15 cellular contexts compared by ENCODE assay signal in the genomic region with DNA sequence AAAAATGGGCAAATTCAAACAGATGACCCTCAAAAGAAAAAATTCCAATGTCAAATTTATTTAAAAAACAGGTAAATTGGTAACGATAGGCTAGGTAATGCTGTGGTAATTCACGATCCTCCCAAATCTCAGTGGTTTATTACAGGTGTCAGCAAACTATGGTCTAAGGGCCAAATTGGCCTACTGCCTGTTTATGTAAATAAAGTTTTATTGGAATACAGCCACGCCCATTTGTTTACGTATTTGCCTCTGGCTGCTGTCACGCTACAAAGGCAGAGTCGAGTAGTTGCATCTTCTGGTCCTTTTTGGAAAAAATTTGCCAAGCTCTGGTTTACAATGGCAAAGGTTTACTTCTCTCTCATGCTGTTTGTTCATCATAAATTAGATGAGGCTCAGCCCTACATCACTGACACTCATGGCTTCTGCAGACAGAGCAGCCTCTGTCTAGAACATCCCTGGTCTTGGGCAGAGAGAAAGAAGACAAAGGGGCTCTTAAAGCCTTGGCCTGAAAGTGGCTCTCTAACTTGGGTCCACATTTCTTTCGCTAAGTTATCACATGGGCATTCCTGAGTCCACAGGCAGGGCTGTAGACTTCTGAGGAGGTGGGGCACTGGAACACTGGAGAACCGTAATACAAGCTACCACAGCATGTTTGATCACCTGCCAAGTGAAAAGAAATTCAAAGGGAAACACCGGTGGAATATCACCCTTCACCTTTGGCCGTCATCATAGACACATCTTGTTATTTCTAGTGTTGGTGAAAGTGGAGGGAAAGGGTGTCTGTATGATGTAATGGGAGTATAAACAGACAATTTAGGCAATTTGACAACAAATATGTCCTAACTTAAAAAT. TPM values are rescaled to one million over a fixed set of nuclear protein-coding genes. Genes with fewer than 3 reads are reported as not detected.
DNase-seq lines count a peak whose midpoint lies in the region; ATAC-seq, FAIRE-seq and TF ChIP-seq lines count a peak whose summit lies in the region.
"Had no signal": no experiment of that assay in that cellular context is flagged by ENCODE, and none has a peak within 500 bp of the region (broad histone marks: within the 10 kb centered on the region; RNA-seq: fewer than 3 reads in every experiment).

No MANE protein-coding gene starts in this region.

- no peak overlapping the region for H3K27ac ChIP-seq in CD4-positive, alpha-beta T cell (ENCODE audit: low read depth, low read length)
- H3K27ac ChIP-seq: C4-2B, right atrium auricular region had no signal

- no peaks in the 10 kb centered on the region for H3K27me3 Mint-ChIP-seq in CD4-positive, alpha-beta T cell
- no peaks in the 10 kb centered on the region for H3K27me3 Mint-ChIP-seq in activated CD4-positive, alpha-beta memory T cell treated with anti-CD3 and anti-CD28 coated beads, Interleukin-2, amount 10 ng/mL, durations not matched to agents 7 days and 5 days
- H3K27me3 Mint-ChIP-seq: activated CD8-positive, alpha-beta T cell treated with anti-CD3 and anti-CD28 coated beads for 36 hours; IgD-negative memory B cell had no signal

- H3K27me3 ChIP-seq in CD4-positive, alpha-beta T cell (ENCODE audit: control insufficient read depth, insufficient read depth, low read length) = no peaks in the 10 kb centered on the region
- H3K27me3 ChIP-seq: right atrium auricular region had no signal

- H3K36me3 ChIP-seq in mucosa of descending colon (ENCODE audit: low read depth) = no peaks in the 10 kb centered on the region

- in situ Hi-C loops in astrocyte of the cerebellum (cut with HindIII; ENCODE audit: low sequenced_read_pairs) = no loop called here

- H3K36me3 Mint-ChIP-seq in CD4-positive, alpha-beta T cell (ENCODE audit: low read depth) = peaks cover 97% of the 10 kb centered on the region
- peaks cover 91% of the 10 kb centered on the region for H3K36me3 Mint-ChIP-seq in activated CD4-positive, alpha-beta memory T cell treated with anti-CD3 and anti-CD28 coated beads, Interleukin-2, amount 10 ng/mL, durations not matched to agents 7 days and 5 days (ENCODE audit: low read depth)

- peaks cover 3% of the 10 kb centered on the region for H3K9me3 Mint-ChIP-seq in CD4-positive, alpha-beta T cell
- H3K9me3 Mint-ChIP-seq in activated CD4-positive, alpha-beta memory T cell treated with anti-CD3 and anti-CD28 coated beads, Interleukin-2, amount 10 ng/mL, durations not matched to agents 7 days and 5 days = peaks cover 6% of the 10 kb centered on the region
- H3K9me3 Mint-ChIP-seq: activated CD8-positive, alpha-beta T cell treated with anti-CD3 and anti-CD28 coated beads for 36 hours; IgD-negative memory B cell had no signal

- ATAC-seq in CD4-positive, alpha-beta T cell (ENCODE audit: poor library complexity) = no peak
- ATAC-seq in mucosa of descending colon (peak; percentile 48), left ventricle myocardium superior (no peak)
- no peak for ATAC-seq in stimulated activated naive CD8-positive, alpha-beta T cell treated with anti-CD3 and anti-CD28 coated beads, Interleukin-15, Interleukin-2, amounts not matched to agents 100 U/mL and 50 U/mL, for 24 hours
- ATAC-seq: activated CD8-positive, alpha-beta T cell treated with anti-CD3 and anti-CD28 coated beads for 36 hours had no signal

- intact Hi-C loops in CD4-positive, alpha-beta T cell (cut with DNase I, micrococcal nuclease) = no loop called here
- intact Hi-C loops in mucosa of descending colon (cut with DNase I, micrococcal nuclease) (no loop called here), left ventricle myocardium superior (cut with micrococcal nuclease) (no loop called here)

- H3K4me3 ChIP-seq in astrocyte of the cerebellum (ENCODE audit: low read depth, low read length) (no peak overlapping the region), mucosa of descending colon (no peak overlapping the region)
- H3K4me3 ChIP-seq: right atrium auricular region had no signal

- no peak for DNase-seq in CD4-positive, alpha-beta T cell
- DNase-seq in NCI-H1092 (lab: John Stamatoyannopoulos, UW) = peak; percentile 39
- peak; percentile 15 for DNase-seq in astrocyte of the cerebellum (ENCODE audit: low read depth)
- no peak for DNase-seq in mucosa of descending colon
- DNase-seq in GM12892 (ENCODE audit: insufficient read length) = no peak
- DNase-seq in left ventricle myocardium superior = no peak
- no peak for DNase-seq in stimulated activated naive CD8-positive, alpha-beta T cell treated with anti-CD3 and anti-CD28 coated beads, Interleukin-15, Interleukin-2, amounts not matched to agents 100 U/mL and 50 U/mL, for 24 hours
- no peak for DNase-seq in activated CD4-positive, alpha-beta memory T cell treated with anti-CD3 and anti-CD28 coated beads, Interleukin-2, amount 10 ng/mL, durations not matched to agents 7 days and 5 days
- DNase-seq: activated CD8-positive, alpha-beta T cell treated with anti-CD3 and anti-CD28 coated beads for 36 hours; activated naive CD4-positive, alpha-beta T cell treated with Interleukin-2 at 50 U/mL for 16 hours; erythroblast; T-helper 2 cell had no signal

- peaks cover 9% of the 10 kb centered on the region for H3K4me1 Mint-ChIP-seq in CD4-positive, alpha-beta T cell (ENCODE audit: low read depth)
- no peaks in the 10 kb centered on the region for H3K4me1 Mint-ChIP-seq in activated CD4-positive, alpha-beta memory T cell treated with anti-CD3 and anti-CD28 coated beads, Interleukin-2, amount 10 ng/mL, durations not matched to agents 7 days and 5 days

- CTCF ChIA-PET in CD4-positive, alpha-beta T cell (lab: Charles Lee) = interaction anchor here (0.9 kb wide), 1 partner anchor 9 kb away, joined by 3 read pairs; no protein-coding TSS in a partner anchor
- CTCF ChIA-PET in activated CD4-positive, alpha-beta memory T cell treated with anti-CD3 and anti-CD28 coated beads, Interleukin-2, amount 10 ng/mL, durations not matched to agents 7 days and 5 days (lab: Charles Lee) = no interaction called here

- peak overlapping the region; percentile 24 for H3K27ac Mint-ChIP-seq in CD4-positive, alpha-beta T cell
- H3K27ac Mint-ChIP-seq in activated CD4-positive, alpha-beta memory T cell treated with anti-CD3 and anti-CD28 coated beads, Interleukin-2, amount 10 ng/mL, durations not matched to agents 7 days and 5 days = no peak overlapping the region

- H3K4me3 Mint-ChIP-seq in CD4-positive, alpha-beta T cell = no peak overlapping the region
- H3K4me3 Mint-ChIP-seq in activated CD4-positive, alpha-beta memory T cell treated with anti-CD3 and anti-CD28 coated beads, Interleukin-2, amount 10 ng/mL, durations not matched to agents 7 days and 5 days = no peak overlapping the region
- H3K4me3 Mint-ChIP-seq: activated CD8-positive, alpha-beta T cell treated with anti-CD3 and anti-CD28 coated beads for 36 hours; IgD-negative memory B cell had no signal

- POLR2A ChIA-PET in CD4-positive, alpha-beta T cell (lab: Charles Lee) = no interaction called here
- POLR2A ChIA-PET in activated CD4-positive, alpha-beta memory T cell treated with anti-CD3 and anti-CD28 coated beads, Interleukin-2, amount 10 ng/mL, durations not matched to agents 7 days and 5 days (lab: Charles Lee) = no interaction called here

- no peaks in the 10 kb centered on the region for H3K4me1 ChIP-seq in mucosa of descending colon (ENCODE audit: low read depth)
- H3K4me1 ChIP-seq: right atrium auricular region had no signal

- TF ChIP-seq POLR2A in GM12892 (IDR thresholded peaks at IDR 0.05; ENCODE audit: low read depth, low read length) = no peak

- H3K9me3 ChIP-seq in CD4-positive, alpha-beta T cell (ENCODE audit: control insufficient read depth, low read length) = no peaks in the 10 kb centered on the region
- H3K9me3 ChIP-seq in mucosa of descending colon = no peaks in the 10 kb centered on the region
- H3K9me3 ChIP-seq: right atrium auricular region had no signal

- FAIRE-seq in GM12892 (lab: Jason Lieb, UNC) = no peak

- TF ChIP-seq CTCF in CD4-positive, alpha-beta T cell (IDR thresholded peaks at IDR 0.05) = no peak
- TF ChIP-seq CTCF in astrocyte of the cerebellum (IDR thresholded peaks at IDR 0.05; ENCODE audit: low read depth, low read length, missing control alignments) (no peak), mucosa of descending colon (IDR thresholded peaks at IDR 0.05) (no peak)

RNA-seq across cellular contexts. Expression of gene SP110, which starts 34.8 kb away (rescaled TPM):
- 10 to 100 TPM; 59.4 to 63.7 TPM for total RNA-seq in CD4-positive, alpha-beta T cell
- total RNA-seq in mucosa of descending colon = 10 to 100 TPM; 17.4 to 23.0 (median 22.9) TPM
- polyA plus RNA-seq in GM12892 (2012; ENCODE audit: missing spikeins) = 72.4 TPM
- total RNA-seq in left ventricle myocardium superior = 10.6 TPM
- 100 to 1,000 TPM; 125 to 128 TPM for total RNA-seq in activated CD4-positive, alpha-beta memory T cell treated with anti-CD3 and anti-CD28 coated beads, Interleukin-2, amount 10 ng/mL, durations not matched to agents 7 days and 5 days

RNA-seq across cellular contexts. Expression of gene SP140, which starts 40.6 kb away (rescaled TPM):
- 10 to 100 TPM; 51.2 to 55.1 TPM for total RNA-seq in CD4-positive, alpha-beta T cell
- total RNA-seq in mucosa of descending colon (1 to 10 TPM; 3.1 to 4.9 (median 3.7) TPM), left ventricle myocardium superior (0.47 TPM)
- polyA plus RNA-seq in GM12892 (2012; ENCODE audit: missing spikeins) = 76.4 TPM
- 100 to 1,000 TPM; 132 to 137 TPM for total RNA-seq in activated CD4-positive, alpha-beta memory T cell treated with anti-CD3 and anti-CD28 coated beads, Interleukin-2, amount 10 ng/mL, durations not matched to agents 7 days and 5 days

Comparison
In these comparisons a context has a peak if more than half of its experiments do, and no peak if none do; other contexts are left out.
1. DNase-seq: peak in NCI-H1092 (single experiment) and astrocyte of the cerebellum (single experiment); none in CD4-positive, alpha-beta T cell (0 of 10), mucosa of descending colon (0 of 3), GM12892 (single experiment), left ventricle myocardium superior (single experiment), stimulated activated naive CD8-positive, alpha-beta T cell treated with anti-CD3 and anti-CD28 coated beads, Interleukin-15, Interleukin-2, amounts not matched to agents 100 U/mL and 50 U/mL, for 24 hours (single experiment) and activated CD4-positive, alpha-beta memory T cell treated with anti-CD3 and anti-CD28 coated beads, Interleukin-2, amount 10 ng/mL, durations not matched to agents 7 days and 5 days (single experiment).
2. RNA of gene SP140, which starts 40.6 kb away (total RNA-seq): 132 to 137 TPM in activated CD4-positive, alpha-beta memory T cell treated with anti-CD3 and anti-CD28 coated beads, Interleukin-2, amount 10 ng/mL, durations not matched to agents 7 days and 5 days and 51.2 to 55.1 TPM in CD4-positive, alpha-beta T cell; 3.1 to 4.9 TPM in mucosa of descending colon and 0.47 TPM in left ventricle myocardium superior (single experiment); every median in the first group is over 4 times any median in the second.